In the genomic region with DNA sequence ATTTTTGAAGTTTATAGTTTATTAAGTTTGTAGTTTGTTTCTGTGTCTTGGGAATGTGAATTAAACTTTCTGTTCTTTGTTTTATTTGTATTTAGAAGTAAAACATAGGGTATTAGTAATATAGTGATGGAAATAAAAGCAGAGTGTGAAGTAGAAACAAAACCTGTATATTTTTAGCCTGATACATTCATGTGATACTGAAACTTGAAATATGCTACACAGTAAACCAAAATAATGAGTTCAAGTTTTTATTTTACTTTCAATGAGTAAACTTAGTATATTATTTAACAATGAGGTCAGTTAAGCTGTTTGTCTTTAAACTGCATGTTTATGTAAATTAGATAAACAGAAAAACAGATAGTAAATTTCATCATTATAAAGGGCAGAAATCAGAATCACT, we compare ENCODE assay signal across 17 cellular contexts.
DNase-seq lines count a peak whose midpoint lies in the region; ATAC-seq and FAIRE-seq lines count a peak whose summit lies in the region.
"Had no signal": no experiment of that assay in that cellular context is flagged by ENCODE, and none has a peak within 500 bp of the region (broad histone marks: within the 10 kb centered on the region; RNA-seq: fewer than 3 reads in every experiment).

No MANE protein-coding gene starts in this region.

- CTCF ChIA-PET in activated CD4-positive, alpha-beta T cell treated with anti-CD3 and anti-CD28 coated beads for 36 hours (lab: Charles Lee) = no interaction called here

- no peaks in the 10 kb centered on the region for H3K36me3 Mint-ChIP-seq in activated CD4-positive, alpha-beta T cell treated with anti-CD3 and anti-CD28 coated beads for 36 hours (ENCODE audit: low read depth)

- H3K27me3 Mint-ChIP-seq in activated CD4-positive, alpha-beta T cell treated with anti-CD3 and anti-CD28 coated beads for 36 hours = no peaks in the 10 kb centered on the region
- H3K27me3 Mint-ChIP-seq: activated CD8-positive, alpha-beta T cell treated with anti-CD3 and anti-CD28 coated beads for 36 hours; B cell had no signal

- H3K4me3 Mint-ChIP-seq in activated CD4-positive, alpha-beta T cell treated with anti-CD3 and anti-CD28 coated beads for 36 hours = no peak overlapping the region
- H3K4me3 Mint-ChIP-seq: activated CD8-positive, alpha-beta T cell treated with anti-CD3 and anti-CD28 coated beads for 36 hours; B cell; GM23338 had no signal

- FAIRE-seq in endometrium (lab: Jason Lieb, UNC) = peak; percentile 93

- no peak overlapping the region for H3K27ac Mint-ChIP-seq in activated CD4-positive, alpha-beta T cell treated with anti-CD3 and anti-CD28 coated beads for 36 hours
- H3K27ac Mint-ChIP-seq: activated CD8-positive, alpha-beta T cell treated with anti-CD3 and anti-CD28 coated beads for 36 hours; B cell; GM23338 had no signal

- peaks cover 2% of the 10 kb centered on the region for H3K9me3 Mint-ChIP-seq in activated CD4-positive, alpha-beta T cell treated with anti-CD3 and anti-CD28 coated beads for 36 hours (ENCODE audit: low read depth)
- H3K9me3 Mint-ChIP-seq: GM23338 had no signal

- no peaks in the 10 kb centered on the region for H3K4me1 Mint-ChIP-seq in activated CD4-positive, alpha-beta T cell treated with anti-CD3 and anti-CD28 coated beads for 36 hours
- H3K4me1 Mint-ChIP-seq: B cell had no signal

- DNase-seq in DMS 273 (lab: John Stamatoyannopoulos, UW; ENCODE audit: unreplicated experiment) (no peak), cerebellum (ENCODE audit: low spot score) (no peak)
- DNase-seq in activated CD4-positive, alpha-beta T cell treated with anti-CD3 and anti-CD28 coated beads for 36 hours = no peak
- DNase-seq: activated CD8-positive, alpha-beta T cell treated with anti-CD3 and anti-CD28 coated beads for 36 hours; caudate nucleus; effector memory CD4-positive, alpha-beta T cell; hippocampal formation; NCI-H2081 treated with DMSO at 0.1 percent for 48 hours; NCI-H748 treated with DMSO at 0.1 percent for 48 hours; stimulated activated CD4-positive, alpha-beta T cell treated with anti-CD3 and anti-CD28 coated beads, Interleukin-2, amount 100 ng/mL, for 48 hours had no signal

- ATAC-seq in GM19025 (IDR thresholded peaks at IDR 0.05; ENCODE audit: low read depth, unreplicated experiment) (peak; percentile 58), HG02571 (IDR thresholded peaks at IDR 0.05; ENCODE audit: unreplicated experiment) (peak; percentile 87), HG03135 (IDR thresholded peaks at IDR 0.05; ENCODE audit: unreplicated experiment) (peak; percentile 84), HG03571 (IDR thresholded peaks at IDR 0.05; ENCODE audit: unreplicated experiment) (no peak)
- no peak for ATAC-seq in activated CD4-positive, alpha-beta T cell treated with anti-CD3 and anti-CD28 coated beads for 36 hours
- ATAC-seq: activated CD8-positive, alpha-beta T cell treated with anti-CD3 and anti-CD28 coated beads for 36 hours; GM23338 had no signal

- intact Hi-C loops in activated CD4-positive, alpha-beta T cell treated with anti-CD3 and anti-CD28 coated beads for 36 hours (cut with DNase I, micrococcal nuclease) = no loop called here

- POLR2A ChIA-PET in activated CD4-positive, alpha-beta T cell treated with anti-CD3 and anti-CD28 coated beads for 36 hours (lab: Charles Lee) = no interaction called here

Comparison
In these comparisons a context has a peak if more than half of its experiments do, and no peak if none do; other contexts are left out.
1. ATAC-seq: peak in GM19025 (single experiment), HG02571 (single experiment) and HG03135 (single experiment); none in activated CD4-positive, alpha-beta T cell treated with anti-CD3 and anti-CD28 coated beads for 36 hours (single experiment) and HG03571 (single experiment).